9 cellular contexts compared by ENCODE assay signal in genomic region chr2:233449071-233449901, GRCh38.
DNase-seq lines count a peak whose midpoint lies in the region; ATAC-seq, FAIRE-seq and TF ChIP-seq lines count a peak whose summit lies in the region.
"Had no signal": no experiment of that assay in that cellular context is flagged by ENCODE, and none has a peak within 500 bp of the region (broad histone marks: within the 10 kb centered on the region; RNA-seq: fewer than 3 reads in every experiment).

No MANE protein-coding gene starts in this region.

- no peak for TF ChIP-seq POLR2A in GM12892 (IDR thresholded peaks at IDR 0.05; ENCODE audit: low read depth, low read length)

- peak overlapping the region; percentile 62 for H3K27ac Mint-ChIP-seq in CD8-positive, alpha-beta T cell
- H3K27ac Mint-ChIP-seq in nephron: no peak overlapping the region

- no peak overlapping the region for H3K4me3 Mint-ChIP-seq in CD8-positive, alpha-beta T cell
- no peak overlapping the region for H3K4me3 Mint-ChIP-seq in nephron

- no peaks in the 10 kb centered on the region for H3K27me3 Mint-ChIP-seq in CD8-positive, alpha-beta T cell (ENCODE audit: low read depth)
- H3K27me3 Mint-ChIP-seq in nephron (ENCODE audit: low read depth): no peaks in the 10 kb centered on the region

- no peaks in the 10 kb centered on the region for H3K27me3 ChIP-seq in CD8-positive, alpha-beta T cell (ENCODE audit: insufficient read depth, low read length)

- intact Hi-C loops in CD8-positive, alpha-beta T cell (cut with DNase I, micrococcal nuclease): no loop called here

- peaks cover 92% of the 10 kb centered on the region for H3K36me3 ChIP-seq in CD8-positive, alpha-beta T cell (ENCODE audit: insufficient read depth, low read length)

- FAIRE-seq in GM12892 (lab: Jason Lieb, UNC): no peak

- DNase-seq in CD8-positive, alpha-beta T cell: no peak
- DNase-seq in NCI-H460 (ENCODE audit: extremely low read depth, low read depth) (peak; percentile 50), fibroblast of gingiva (ENCODE audit: low read depth) (peak; percentile 49), GM12892 (ENCODE audit: insufficient read length) (no peak)

- CTCF ChIA-PET in CD8-positive, alpha-beta T cell (lab: Charles Lee): interaction anchor here (37.8 kb wide), 1 partner anchor 49 kb away, joined by 847 read pairs; no protein-coding TSS in a partner anchor

- H3K36me3 Mint-ChIP-seq in CD8-positive, alpha-beta T cell: peaks cover 89% of the 10 kb centered on the region
- peaks cover 49% of the 10 kb centered on the region for H3K36me3 Mint-ChIP-seq in nephron (ENCODE audit: low read depth)

- TF ChIP-seq CTCF in CD8-positive, alpha-beta T cell (IDR thresholded peaks at IDR 0.05): no peak
- TF ChIP-seq CTCF in nephron (IDR thresholded peaks at IDR 0.05; ENCODE audit: unreplicated experiment in 3 of 3): peak; percentile 84

- peaks cover 6% of the 10 kb centered on the region for H3K4me1 Mint-ChIP-seq in CD8-positive, alpha-beta T cell (ENCODE audit: low read depth)
- peaks cover 34% of the 10 kb centered on the region for H3K4me1 Mint-ChIP-seq in nephron

- POLR2A ChIA-PET in CD8-positive, alpha-beta T cell (lab: Charles Lee): no interaction called here

- no peak for ATAC-seq in CD8-positive, alpha-beta T cell
- ATAC-seq in HG03097 (IDR thresholded peaks at IDR 0.05; ENCODE audit: low FRiP score, unreplicated experiment): no peak
- ATAC-seq in HG03095 (IDR thresholded peaks at IDR 0.05; ENCODE audit: unreplicated experiment): no peak
- no peak for ATAC-seq in GM19397 (IDR thresholded peaks at IDR 0.05; ENCODE audit: unreplicated experiment)

- H3K9me3 ChIP-seq in CD8-positive, alpha-beta T cell (ENCODE audit: low read length): no peaks in the 10 kb centered on the region

- no peaks in the 10 kb centered on the region for H3K9me3 Mint-ChIP-seq in CD8-positive, alpha-beta T cell
- H3K9me3 Mint-ChIP-seq in nephron: no peaks in the 10 kb centered on the region

- H3K27ac ChIP-seq in CD8-positive, alpha-beta T cell (ENCODE audit: low read depth, low read length): no peak overlapping the region
- H3K27ac ChIP-seq: parathyroid adenoma had no signal

- H3K4me1 ChIP-seq in CD8-positive, alpha-beta T cell (ENCODE audit: insufficient read depth, low read length): no peaks in the 10 kb centered on the region
- H3K4me1 ChIP-seq: parathyroid adenoma had no signal

- H3K4me3 ChIP-seq in CD8-positive, alpha-beta T cell (ENCODE audit: low read depth, low read length): no peak overlapping the region

Comparison
In these comparisons a context has a peak if more than half of its experiments do, and no peak if none do; other contexts are left out.
1. DNase-seq: peak in NCI-H460 (single experiment) and fibroblast of gingiva (single experiment); none in CD8-positive, alpha-beta T cell (0 of 7) and GM12892 (single experiment).